ENCODE assay signal across 5 cellular contexts in the genomic region with DNA sequence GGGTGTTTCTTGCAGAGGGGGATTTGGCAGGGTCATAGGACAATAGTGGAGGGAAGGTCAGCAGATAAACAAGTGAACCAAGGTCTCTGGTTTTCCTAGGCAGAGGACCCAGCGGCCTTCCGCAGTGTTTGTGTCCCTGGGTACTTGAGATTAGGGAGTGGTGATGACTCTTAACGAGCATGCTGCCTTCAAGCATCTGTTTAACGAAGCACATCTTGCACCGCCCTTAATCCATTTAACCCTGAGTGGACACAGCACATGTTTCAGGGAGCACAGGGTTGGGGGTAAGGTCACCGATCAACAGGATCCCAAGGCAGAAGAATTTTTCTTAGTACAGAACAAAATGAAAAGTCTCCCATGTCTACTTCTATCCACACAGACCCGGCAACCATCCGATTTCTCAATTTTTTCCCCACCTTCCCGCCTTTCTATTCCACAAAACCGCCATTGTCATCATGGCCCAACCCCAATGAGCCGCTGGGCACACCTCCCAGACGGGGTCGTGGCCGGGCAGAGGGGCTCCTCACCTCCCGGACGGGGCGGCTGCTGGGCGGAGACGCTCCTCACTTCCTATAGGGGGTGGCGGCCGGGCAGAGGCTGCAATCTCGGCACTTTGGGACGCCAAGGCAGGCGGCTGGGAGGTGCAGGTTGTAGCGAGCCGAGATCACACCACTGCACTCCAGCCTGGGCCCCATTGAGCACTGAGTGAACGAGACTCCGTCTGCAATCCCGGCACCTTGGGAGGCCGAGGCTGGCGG. TPM values are rescaled to one million over a fixed set of nuclear protein-coding genes. Genes with fewer than 3 reads are reported as not detected.
"Had no signal": no experiment of that assay in that cellular context is flagged by ENCODE, and none has a peak within 500 bp of the region (broad histone marks: within the 10 kb centered on the region; RNA-seq: fewer than 3 reads in every experiment).

No MANE protein-coding gene starts in this region.

RNA-seq across cellular contexts. Expression of a gene that starts 35.1 kb away (rescaled TPM):
- total RNA-seq: GM23248, H1, H4, H7 had no signal
- polyA plus RNA-seq: GM23338 had no signal
